Comparison of ENCODE assay signal across 14 cellular contexts in the genomic region with DNA sequence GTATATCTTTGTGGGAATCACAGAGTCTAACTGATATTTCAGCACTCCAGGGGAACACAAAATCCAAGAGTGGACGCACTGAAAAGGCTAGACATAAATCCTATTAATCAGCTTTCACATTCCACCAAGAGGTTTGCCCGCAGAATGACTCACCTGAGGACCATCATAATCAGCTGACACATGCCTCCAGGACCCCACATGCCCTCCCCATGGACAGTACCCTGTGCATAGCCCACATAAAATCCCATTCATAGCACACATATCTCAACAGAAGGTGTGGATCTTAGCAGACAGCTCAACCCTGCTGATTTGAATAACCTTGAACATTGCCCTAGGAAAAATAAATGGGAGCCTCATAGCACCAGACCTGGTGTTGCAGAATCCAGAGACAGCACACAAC.
"Had no signal": no experiment of that assay in that cellular context is flagged by ENCODE, and none has a peak within 500 bp of the region (broad histone marks: within the 10 kb centered on the region; RNA-seq: fewer than 3 reads in every experiment).

No MANE protein-coding gene starts in this region.

- H3K4me3 Mint-ChIP-seq: activated naive CD8-positive, alpha-beta T cell; activated T-cell treated with anti-CD3 and anti-CD28 coated beads, Interleukin-2, amount 50 U/mL, for 24 hours; naive thymus-derived CD4-positive, alpha-beta T cell; stimulated activated naive B cell treated with anti-CD40 and anti-IgM and Interleukin-4, amounts not matched to agents 10 μg/mL and 1 μg/mL and 100 μg/mL, for 72 hours had no signal

- H3K4me3 ChIP-seq: right atrium auricular region, tibial nerve had no signal

- H3K9me3 ChIP-seq: right atrium auricular region, tibial nerve had no signal

- H3K27ac ChIP-seq: right atrium auricular region, tibial nerve had no signal

- H3K36me3 ChIP-seq: right atrium auricular region, tibial nerve had no signal

- H3K4me1 Mint-ChIP-seq: stimulated activated naive B cell treated with anti-CD40 and anti-IgM and Interleukin-4, amounts not matched to agents 10 μg/mL and 1 μg/mL and 100 μg/mL, for 72 hours had no signal

- DNase-seq: activated CD4-positive, alpha-beta T cell treated with anti-CD3 and anti-CD28 coated beads, Interleukin-2, amount 50 U/mL, for 4 hours; activated CD4-positive, CD25-positive, alpha-beta regulatory T cell treated with anti-CD3 and anti-CD28 coated beads, Interleukin-2, amount 50 U/mL, for 72 hours; activated gamma-delta T cell; activated T-cell treated with anti-CD3 and anti-CD28 coated beads, Interleukin-2, amount 50 U/mL, for 24 hours; aorta; glutamatergic neuron; mammary epithelial cell; naive thymus-derived CD4-positive, alpha-beta T cell; stimulated activated CD4-positive, alpha-beta T cell treated with anti-CD3 and anti-CD28 coated beads, Interleukin-1b, Interleukin-23, amount 100 ng/mL, for 48 hours; stimulated activated naive B cell treated with anti-CD40 and anti-IgM and Interleukin-4, amounts not matched to agents 10 μg/mL and 1 μg/mL and 100 μg/mL, for 72 hours had no signal

- FAIRE-seq: colon had no signal

- H3K27me3 Mint-ChIP-seq: activated naive CD8-positive, alpha-beta T cell; activated T-cell treated with anti-CD3 and anti-CD28 coated beads, Interleukin-2, amount 50 U/mL, for 24 hours; stimulated activated naive B cell treated with anti-CD40 and anti-IgM and Interleukin-4, amounts not matched to agents 10 μg/mL and 1 μg/mL and 100 μg/mL, for 72 hours had no signal

- H3K4me1 ChIP-seq: right atrium auricular region had no signal

- H3K36me3 Mint-ChIP-seq: activated naive CD8-positive, alpha-beta T cell; naive thymus-derived CD4-positive, alpha-beta T cell; stimulated activated naive B cell treated with anti-CD40 and anti-IgM and Interleukin-4, amounts not matched to agents 10 μg/mL and 1 μg/mL and 100 μg/mL, for 72 hours had no signal

- H3K27ac Mint-ChIP-seq: activated naive CD8-positive, alpha-beta T cell; activated T-cell treated with anti-CD3 and anti-CD28 coated beads, Interleukin-2, amount 50 U/mL, for 24 hours; naive thymus-derived CD4-positive, alpha-beta T cell; stimulated activated naive B cell treated with anti-CD40 and anti-IgM and Interleukin-4, amounts not matched to agents 10 μg/mL and 1 μg/mL and 100 μg/mL, for 72 hours had no signal

- ATAC-seq: naive thymus-derived CD4-positive, alpha-beta T cell; stimulated activated naive B cell treated with anti-CD40 and anti-IgM and Interleukin-4, amounts not matched to agents 10 μg/mL and 1 μg/mL and 100 μg/mL, for 72 hours had no signal

- H3K27me3 ChIP-seq: right atrium auricular region, tibial nerve had no signal

- H3K9me3 Mint-ChIP-seq: activated T-cell treated with anti-CD3 and anti-CD28 coated beads, Interleukin-2, amount 50 U/mL, for 24 hours; stimulated activated naive B cell treated with anti-CD40 and anti-IgM and Interleukin-4, amounts not matched to agents 10 μg/mL and 1 μg/mL and 100 μg/mL, for 72 hours had no signal
